ENCODE assay signal across 33 cellular contexts in the genomic region with DNA sequence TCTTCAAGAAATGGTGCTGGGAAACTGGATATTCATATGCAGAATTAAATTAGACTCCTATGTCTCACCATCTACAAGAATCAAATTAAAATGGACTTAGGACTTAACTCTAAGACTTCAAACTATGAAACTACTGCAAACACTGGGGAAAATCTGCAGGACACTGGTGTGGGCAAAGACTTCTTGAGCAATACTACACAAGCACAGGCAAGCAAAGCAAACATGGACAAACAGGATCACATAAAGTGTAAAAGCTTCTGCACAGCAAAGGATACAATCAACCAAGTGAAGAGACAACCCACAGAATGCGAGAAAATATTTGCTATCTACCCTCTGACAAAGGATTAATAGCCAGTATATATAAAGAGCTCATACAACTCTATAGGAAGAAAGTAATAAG.
"Had no signal": no experiment of that assay in that cellular context is flagged by ENCODE, and none has a peak within 500 bp of the region (broad histone marks: within the 10 kb centered on the region; RNA-seq: fewer than 3 reads in every experiment).

No MANE protein-coding gene starts in this region.

- H3K4me3 ChIP-seq: Peyer's patch, SJSA1 had no signal

- H3K4me1 Mint-ChIP-seq: activated CD4-positive, alpha-beta T cell treated with anti-CD3 and anti-CD28 coated beads for 36 hours; activated CD4-positive, alpha-beta T cell treated with anti-CD3 and anti-CD28 coated beads, Interleukin-2, amount 10 ng/mL, durations not matched to agents 7 days and 5 days; activated naive CD8-positive, alpha-beta T cell treated with anti-CD3 and anti-CD28 coated beads, Interleukin-2, amount 50 U/mL, for 24 hours had no signal

- H3K9me3 Mint-ChIP-seq: activated naive CD8-positive, alpha-beta T cell treated with anti-CD3 and anti-CD28 coated beads, Interleukin-2, amount 50 U/mL, for 24 hours had no signal

- H3K4me3 Mint-ChIP-seq: activated CD4-positive, alpha-beta T cell treated with anti-CD3 and anti-CD28 coated beads for 36 hours; activated CD4-positive, alpha-beta T cell treated with anti-CD3 and anti-CD28 coated beads, Interleukin-2, amount 10 ng/mL, durations not matched to agents 7 days and 5 days; activated CD8-positive, alpha-beta T cell treated with anti-CD3 and anti-CD28 coated beads, Interleukin-2, amount 10 ng/mL, durations not matched to agents 7 days and 5 days; activated naive CD4-positive, alpha-beta T cell treated with anti-CD3 and anti-CD28 coated beads for 36 hours; activated naive CD8-positive, alpha-beta T cell; activated naive CD8-positive, alpha-beta T cell treated with anti-CD3 and anti-CD28 coated beads, Interleukin-2, amount 50 U/mL, for 24 hours; activated T-cell treated with anti-CD3 and anti-CD28 coated beads, Interleukin-2, amount 50 U/mL, for 4 hours; activated T-helper 1 cell treated with anti-CD3 and anti-CD28 coated beads, Interleukin-12 subunit alpha, Interleukin-12 subunit beta, Interleukin-2, Interleukin-4 antibody, amounts not matched to agents 30 ng/mL and 10 ng/mL and 1 ng/mL, durations not matched to agents 14 hours and 24 hours and 36 hours; T-helper 1 cell treated with Interleukin-12 subunit alpha and Interleukin-12 subunit beta and Interleukin-4 antibody, amounts not matched to agents 30 μg/mL and 1 μg/mL, for 36 hours; T-helper 2 cell treated with Interferon-gamma antibody and Interleukin-4, amounts not matched to agents 5 μg/mL and 100 μg/mL, for 36 hours; WTC11 had no signal

- H3K4me2 ChIP-seq: SK-N-SH had no signal

- H3K36me3 Mint-ChIP-seq: activated naive CD8-positive, alpha-beta T cell had no signal

- H3K27me3 ChIP-seq: Peyer's patch, SJSA1 had no signal

- FAIRE-seq: TTC549 had no signal

- H3K27ac ChIP-seq: Peyer's patch had no signal

- DNase-seq: activated CD4-positive, alpha-beta T cell treated with anti-CD3 and anti-CD28 coated beads for 36 hours; activated CD4-positive, alpha-beta T cell treated with anti-CD3 and anti-CD28 coated beads, Interleukin-2, amount 10 ng/mL, durations not matched to agents 7 days and 5 days; activated CD4-positive, alpha-beta T cell treated with anti-CD3 and anti-CD28 coated beads, Interleukin-2, amount 50 U/mL, for 48 hours; activated CD8-positive, alpha-beta T cell treated with anti-CD3 and anti-CD28 coated beads, Interleukin-2, amount 10 ng/mL, durations not matched to agents 7 days and 5 days; activated gamma-delta T cell treated with Interleukin-2 at 50 U/mL for 16 hours; activated naive CD4-positive, alpha-beta T cell treated with anti-CD3 and anti-CD28 coated beads for 36 hours; activated naive CD8-positive, alpha-beta T cell treated with anti-CD3 and anti-CD28 coated beads, Interleukin-2, amount 50 U/mL, for 24 hours; activated T-cell treated with anti-CD3 and anti-CD28 coated beads for 4 hours; activated T-cell treated with anti-CD3 and anti-CD28 coated beads, Interleukin-2, amount 50 U/mL, for 4 hours; amniotic stem cell; aorta; Kasumi-1; KG1; MM.1S; MV-4-11; NCI-H1092; NCI-H1436 treated with DMSO at 0.1 percent for 48 hours; NCI-H1694 treated with DMSO at 0.1 percent for 48 hours; NCI-H2029; NCI-H345; NCI-H524 treated with DMSO at 0.1 percent for 48 hours; Peyer's patch; RPMI8226; SHP77 treated with DMSO at 0.1 percent for 48 hours; SK-N-SH had no signal

- H3K4me1 ChIP-seq: Peyer's patch had no signal

- ATAC-seq: activated CD4-positive, alpha-beta T cell treated with anti-CD3 and anti-CD28 coated beads for 36 hours; activated CD4-positive, CD25-positive, alpha-beta regulatory T cell treated with anti-CD3 and anti-CD28 coated beads, Interleukin-2, amount 50 U/mL, for 24 hours; activated CD8-positive, alpha-beta T cell treated with anti-CD3 and anti-CD28 coated beads, Interleukin-2, amount 10 ng/mL, durations not matched to agents 7 days and 5 days; activated naive CD8-positive, alpha-beta T cell treated with anti-CD3 and anti-CD28 coated beads, Interleukin-2, amount 50 U/mL, for 24 hours; activated T-cell treated with anti-CD3 and anti-CD28 coated beads, Interleukin-2, amount 50 U/mL, for 4 hours; WTC11 had no signal

- H3K9ac ChIP-seq: SK-N-SH had no signal

- H3K36me3 ChIP-seq: Peyer's patch had no signal

- H3K27ac Mint-ChIP-seq: activated CD4-positive, alpha-beta T cell treated with anti-CD3 and anti-CD28 coated beads for 36 hours; activated CD4-positive, alpha-beta T cell treated with anti-CD3 and anti-CD28 coated beads, Interleukin-2, amount 10 ng/mL, durations not matched to agents 7 days and 5 days; activated CD8-positive, alpha-beta T cell treated with anti-CD3 and anti-CD28 coated beads, Interleukin-2, amount 10 ng/mL, durations not matched to agents 7 days and 5 days; activated naive CD4-positive, alpha-beta T cell treated with anti-CD3 and anti-CD28 coated beads for 36 hours; activated naive CD8-positive, alpha-beta T cell; activated naive CD8-positive, alpha-beta T cell treated with anti-CD3 and anti-CD28 coated beads, Interleukin-2, amount 50 U/mL, for 24 hours; activated T-helper 1 cell treated with anti-CD3 and anti-CD28 coated beads, Interleukin-12 subunit alpha, Interleukin-12 subunit beta, Interleukin-2, Interleukin-4 antibody, amounts not matched to agents 30 ng/mL and 10 ng/mL and 1 ng/mL, durations not matched to agents 14 hours and 24 hours and 36 hours; T-helper 1 cell treated with Interleukin-12 subunit alpha and Interleukin-12 subunit beta and Interleukin-4 antibody, amounts not matched to agents 30 μg/mL and 1 μg/mL, for 36 hours; T-helper 2 cell treated with Interferon-gamma antibody and Interleukin-4, amounts not matched to agents 5 μg/mL and 100 μg/mL, for 36 hours; WTC11 had no signal

- H3K9me3 ChIP-seq: Peyer's patch had no signal
